In genomic region chr2:55425449-55425848, GRCh38 we compare ENCODE assay signal across 10 cellular contexts. TPM values are rescaled to one million over a fixed set of nuclear protein-coding genes. Genes with fewer than 3 reads are reported as not detected.
DNase-seq lines count a peak whose midpoint lies in the region; TF ChIP-seq lines count a peak whose summit lies in the region.
"Had no signal": no experiment of that assay in that cellular context is flagged by ENCODE, and none has a peak within 500 bp of the region (broad histone marks: within the 10 kb centered on the region; RNA-seq: fewer than 3 reads in every experiment).

No MANE protein-coding gene starts in this region.

- H4K20me1 ChIP-seq in mammary epithelial cell (ENCODE audit: insufficient read depth, low read length) (no peaks in the 10 kb centered on the region), H9 (ENCODE audit: control insufficient read depth, insufficient read depth, insufficient read length) (no peaks in the 10 kb centered on the region)

- H2AK5ac ChIP-seq in mesenchymal stem cell (ENCODE audit: low read length, severe bottlenecking) = no peak overlapping the region
- H2AK5ac ChIP-seq in H9 (ENCODE audit: insufficient read length, low read length) = no peak overlapping the region

- no peaks in the 10 kb centered on the region for H3K9me3 Mint-ChIP-seq in H9
- H3K9me3 Mint-ChIP-seq in activated T-helper 2 cell treated with anti-CD3 and anti-CD28 coated beads, Interferon-gamma antibody, Interleukin-2, Interleukin-4, amounts not matched to agents 10 μg/mL and 5 μg/mL and 100 μg/mL, durations not matched to agents 14 hours and 24 hours and 36 hours = no peaks in the 10 kb centered on the region

- H3K27me3 ChIP-seq in mammary epithelial cell (ENCODE audit: insufficient read depth, low read length) = no peaks in the 10 kb centered on the region
- H3K27me3 ChIP-seq in mesenchymal stem cell (ENCODE audit: control insufficient read depth in 1 of 2, insufficient read depth in 1 of 2, low read length in 2 of 2) = no peaks in the 10 kb centered on the region
- no peaks in the 10 kb centered on the region for H3K27me3 ChIP-seq in H9 (ENCODE audit: insufficient read depth, low read length)

- no peak overlapping the region for H3K4me3 Mint-ChIP-seq in H9
- no peak overlapping the region for H3K4me3 Mint-ChIP-seq in activated T-helper 2 cell treated with anti-CD3 and anti-CD28 coated beads, Interferon-gamma antibody, Interleukin-2, Interleukin-4, amounts not matched to agents 10 μg/mL and 5 μg/mL and 100 μg/mL, durations not matched to agents 14 hours and 24 hours and 36 hours (ENCODE audit: low read depth)

- no peaks in the 10 kb centered on the region for H3K36me3 ChIP-seq in mammary epithelial cell (ENCODE audit: insufficient read depth, low read length)
- no peaks in the 10 kb centered on the region for H3K36me3 ChIP-seq in mesenchymal stem cell (ENCODE audit: control insufficient read depth in 1 of 2, insufficient read depth in 2 of 2, low read depth in 1 of 2, low read length in 2 of 2)

- H4K91ac ChIP-seq in mesenchymal stem cell (ENCODE audit: low read length) (peak overlapping the region; percentile 79), H9 (ENCODE audit: insufficient read length, low read depth, low read length) (no peak overlapping the region)

- H3K27ac Mint-ChIP-seq in H9 = no peak overlapping the region
- H3K27ac Mint-ChIP-seq in activated T-helper 2 cell treated with anti-CD3 and anti-CD28 coated beads, Interferon-gamma antibody, Interleukin-2, Interleukin-4, amounts not matched to agents 10 μg/mL and 5 μg/mL and 100 μg/mL, durations not matched to agents 14 hours and 24 hours and 36 hours = no peak overlapping the region

- CTCF ChIA-PET in mammary epithelial cell (lab: Charles Lee; ENCODE audit: low non-redundant PET) = no interaction called here

- H3K79me2 ChIP-seq in mammary epithelial cell (ENCODE audit: insufficient read depth, low read length) = no peaks in the 10 kb centered on the region
- no peaks in the 10 kb centered on the region for H3K79me2 ChIP-seq in H9 (ENCODE audit: insufficient read depth, low read length)

- peak overlapping the region; percentile 92 for H4K8ac ChIP-seq in mesenchymal stem cell (ENCODE audit: low read length)
- no peak overlapping the region for H4K8ac ChIP-seq in H9 (replicated peaks; ENCODE audit: insufficient read length, low read depth, low read length)

- no TSS peak for BruUV-seq in mammary epithelial cell (replicated peaks; lab: Mats Ljungman, UMichigan)

- H3K4me1 ChIP-seq in mammary epithelial cell (ENCODE audit: insufficient read depth, low read length) (peaks cover 25% of the 10 kb centered on the region), mesenchymal stem cell (ENCODE audit: control insufficient read depth, insufficient read depth, low read depth, low read length) (peaks cover 6% of the 10 kb centered on the region), H9 (ENCODE audit: insufficient read depth, low read length) (no peaks in the 10 kb centered on the region)

- peaks cover 5 to 6% of the 10 kb centered on the region in 2 experiments for H3K4me1 Mint-ChIP-seq in H9
- peaks cover 8% of the 10 kb centered on the region for H3K4me1 Mint-ChIP-seq in activated T-helper 2 cell treated with anti-CD3 and anti-CD28 coated beads, Interferon-gamma antibody, Interleukin-2, Interleukin-4, amounts not matched to agents 10 μg/mL and 5 μg/mL and 100 μg/mL, durations not matched to agents 14 hours and 24 hours and 36 hours (ENCODE audit: low read depth)

- dilution Hi-C loops in mammary epithelial cell (cut with HindIII; ENCODE audit: low sequenced_read_pairs) = no loop called here

- H3K4me2 ChIP-seq in mammary epithelial cell (ENCODE audit: insufficient read depth, low read depth, low read length) = peak overlapping the region; percentile 65
- H3K4me2 ChIP-seq in mesenchymal stem cell (ENCODE audit: low read length, poor library complexity, severe bottlenecking) = peak overlapping the region; percentile 28
- H3K4me2 ChIP-seq in H9 (ENCODE audit: insufficient read depth, insufficient read length, low read length) = no peak overlapping the region

- intact Hi-C loops in mammary epithelial cell (cut with micrococcal nuclease) = no loop called here
- intact Hi-C loops in activated T-helper 2 cell treated with anti-CD3 and anti-CD28 coated beads, Interferon-gamma antibody, Interleukin-2, Interleukin-4, amounts not matched to agents 10 μg/mL and 5 μg/mL and 100 μg/mL, durations not matched to agents 14 hours and 24 hours and 36 hours (cut with micrococcal nuclease) = loop anchor here (10.0 kb wide), 2 partner anchors 521 to 1311 kb away; partner anchors contain the start of gene ACYP2

- H3K9ac ChIP-seq in mammary epithelial cell (ENCODE audit: insufficient read depth, low read length) (no peak overlapping the region), mesenchymal stem cell (ENCODE audit: low read length) (no peak overlapping the region), H9 (ENCODE audit: extremely low read depth, insufficient read length, low read length) (no peak overlapping the region)

- no peak overlapping the region for H3K14ac ChIP-seq in mesenchymal stem cell (ENCODE audit: low read length in 2 of 2)
- H3K14ac ChIP-seq in H9 (ENCODE audit: insufficient read depth, low read length) = no peak overlapping the region

- DNase-seq in CD1c-positive myeloid dendritic cell (ENCODE audit: extremely low spot score) (peak; percentile 75), MV-4-11 (lab: John Stamatoyannopoulos, UW) (peak; percentile 88), mammary epithelial cell (peak; percentile 83), mesenchymal stem cell (peak; percentile 93), H9 (no peak), GM10266 (ENCODE audit: extremely low spot score) (no peak)
- DNase-seq in activated CD4-positive, alpha-beta T cell treated with anti-CD3 and anti-CD28 coated beads for 4 hours = no peak
- no peak for DNase-seq in activated T-helper 2 cell treated with anti-CD3 and anti-CD28 coated beads, Interferon-gamma antibody, Interleukin-2, Interleukin-4, amounts not matched to agents 10 μg/mL and 5 μg/mL and 100 μg/mL, durations not matched to agents 14 hours and 24 hours and 36 hours (ENCODE audit: low spot score)
- DNase-seq: activated gamma-delta T cell treated with Interleukin-2 at 50 U/mL for 16 hours, NCI-H146 had no signal

- TF ChIP-seq CTCF in mammary epithelial cell (conservative IDR thresholded peaks at IDR 0.05 in 1 of 2, IDR thresholded peaks at IDR 0.05 in 1 of 2; ENCODE audit: extremely low read depth in 1 of 2, insufficient read depth in 1 of 2, low read depth in 1 of 2, low read length in 2 of 2) = no peak
- no peak for TF ChIP-seq CTCF in H9 (conservative IDR thresholded peaks at IDR 0.05)
- no peak for TF ChIP-seq CTCF in GM10266 (IDR thresholded peaks at IDR 0.05; ENCODE audit: control insufficient read depth, insufficient read depth, low read depth, missing control alignments)

- no peak overlapping the region for H2BK12ac ChIP-seq in mesenchymal stem cell (ENCODE audit: low read length in 2 of 2)
- no peak overlapping the region for H2BK12ac ChIP-seq in H9 (ENCODE audit: insufficient read length, low read depth, low read length)

- 59% methylated on average over 3 of the region's 3 CpGs for WGBS in mammary epithelial cell (ENCODE audit: low coverage, missing lambda C conversion rate)
- 13% methylated on average over 3 of the region's 3 CpGs for WGBS in mesenchymal stem cell
- no CpG with 5 or more reads among the region's 3 CpGs for WGBS in H9 (ENCODE audit: extremely low coverage, insufficient read length, low lambda C conversion rate)

- no peak overlapping the region for H2BK20ac ChIP-seq in H9 (ENCODE audit: low read depth, low read length, poor library complexity, severe bottlenecking)

- H3K4me3 ChIP-seq in mammary epithelial cell (replicated peaks in 1 of 3; ENCODE audit: insufficient read depth in 1 of 3, low read depth in 2 of 3, low read length in 3 of 3) (no peak overlapping the region), mesenchymal stem cell (ENCODE audit: insufficient read depth in 1 of 2, low read depth in 1 of 2, low read length in 2 of 2) (no peak overlapping the region)

- no peak overlapping the region for H3K4ac ChIP-seq in mesenchymal stem cell (ENCODE audit: low read depth in 1 of 2, low read length in 2 of 2)
- no peak overlapping the region for H3K4ac ChIP-seq in H9 (ENCODE audit: low read depth, low read length)

- no peaks in the 10 kb centered on the region for H3K23me2 ChIP-seq in H9 (ENCODE audit: insufficient read length, low read depth, low read length, poor library complexity, severe bottlenecking)

- peak overlapping the region; percentile 82 to 94 for H3K18ac ChIP-seq in mesenchymal stem cell (ENCODE audit: low read depth in 1 of 2, low read length in 2 of 2)
- H3K18ac ChIP-seq in H9 (ENCODE audit: insufficient read length, low read depth, low read length) = no peak overlapping the region

- H3K79me1 ChIP-seq in mesenchymal stem cell (replicated peaks; ENCODE audit: low read length, poor library complexity, severe bottlenecking) = no peaks in the 10 kb centered on the region
- H3K79me1 ChIP-seq in H9 (ENCODE audit: insufficient read depth, low read depth, low read length, poor library complexity, severe bottlenecking) = no peaks in the 10 kb centered on the region

- H3K9me3 ChIP-seq in mammary epithelial cell (replicated peaks; ENCODE audit: insufficient read depth, low read length) (no peaks in the 10 kb centered on the region), mesenchymal stem cell (ENCODE audit: control insufficient read depth, low read length) (no peaks in the 10 kb centered on the region), H9 (ENCODE audit: control insufficient read depth, low read depth, low read length) (no peaks in the 10 kb centered on the region)

- H3K23ac ChIP-seq in mesenchymal stem cell (ENCODE audit: low read length in 2 of 2) = no peak overlapping the region
- H3K23ac ChIP-seq in H9 (ENCODE audit: insufficient read length, low read depth, low read length) = no peak overlapping the region

- H4K5ac ChIP-seq in H9 (ENCODE audit: insufficient read length, low read depth, low read length) = no peak overlapping the region

- H3K27ac ChIP-seq in mammary epithelial cell (ENCODE audit: insufficient read depth, low read depth, low read length) (peak overlapping the region; percentile 71), mesenchymal stem cell (ENCODE audit: low read length, poor library complexity, severe bottlenecking) (peak overlapping the region; percentile 41), H9 (ENCODE audit: insufficient read length, low read depth, low read length) (no peak overlapping the region)

- H3K36me3 Mint-ChIP-seq in H9 (ENCODE audit: insufficient read depth in 1 of 3, low read depth in 3 of 3) = no peaks in the 10 kb centered on the region; a peak in 1 of 7 replicates
- no peaks in the 10 kb centered on the region for H3K36me3 Mint-ChIP-seq in activated T-helper 2 cell treated with anti-CD3 and anti-CD28 coated beads, Interferon-gamma antibody, Interleukin-2, Interleukin-4, amounts not matched to agents 10 μg/mL and 5 μg/mL and 100 μg/mL, durations not matched to agents 14 hours and 24 hours and 36 hours (ENCODE audit: low read depth)

- H3K56ac ChIP-seq in H9 (ENCODE audit: insufficient read length, low read depth, low read length) = no peak overlapping the region

- in situ Hi-C loops in mammary epithelial cell (cut with MboI; ENCODE audit: low sequenced_read_pairs in 2 of 2) = no loop called here

- H3K27me3 Mint-ChIP-seq in H9 (ENCODE audit: low read depth) = no peaks in the 10 kb centered on the region
- H3K27me3 Mint-ChIP-seq in activated T-helper 2 cell treated with anti-CD3 and anti-CD28 coated beads, Interferon-gamma antibody, Interleukin-2, Interleukin-4, amounts not matched to agents 10 μg/mL and 5 μg/mL and 100 μg/mL, durations not matched to agents 14 hours and 24 hours and 36 hours (ENCODE audit: low read depth) = peaks cover 25% of the 10 kb centered on the region

- no peak overlapping the region for H3T11ph ChIP-seq in H9 (ENCODE audit: low read length)

- H2BK120ac ChIP-seq in mesenchymal stem cell (ENCODE audit: low read depth, low read length) = no peak overlapping the region
- H2BK120ac ChIP-seq in H9 (ENCODE audit: low read depth, low read length, poor library complexity, severe bottlenecking) = no peak overlapping the region

- no peak overlapping the region for H2BK5ac ChIP-seq in mesenchymal stem cell (ENCODE audit: low read depth, low read length, poor library complexity, severe bottlenecking)
- H2BK5ac ChIP-seq in H9 (ENCODE audit: insufficient read length, low read length) = no peak overlapping the region

- H2BK15ac ChIP-seq in mesenchymal stem cell (ENCODE audit: low read depth, poor library complexity, severe bottlenecking) = no peak overlapping the region
- H2BK15ac ChIP-seq in H9 (ENCODE audit: low read depth, low read length) = no peak overlapping the region

- H2AFZ ChIP-seq in mammary epithelial cell (ENCODE audit: low read depth, low read length) (peak overlapping the region; percentile 55), mesenchymal stem cell (ENCODE audit: low read depth, low read length) (peak overlapping the region; percentile 67), H9 (ENCODE audit: low read length) (no peak overlapping the region)

RNA-seq across cellular contexts. Expression of gene CCDC88A, which starts 5.8 kb away (rescaled TPM):
- 10 to 100 TPM; 43.7 to 62.1 TPM for total RNA-seq in mammary epithelial cell
- polyA plus RNA-seq in mammary epithelial cell = 23.3 TPM
- polyA minus RNA-seq in mammary epithelial cell = 47.9 TPM
- polyA plus RNA-seq in mesenchymal stem cell (2013, experiment 1 of 2) = 47.3 TPM
- polyA plus RNA-seq in mesenchymal stem cell (2013, experiment 2 of 2) = 43.5 TPM
- total RNA-seq in H9 (2021) = 87.5 and 91.8 TPM in 2 replicates
- 19.0 and 19.8 TPM in 2 replicates for total RNA-seq in activated T-helper 2 cell treated with anti-CD3 and anti-CD28 coated beads, Interferon-gamma antibody, Interleukin-2, Interleukin-4, amounts not matched to agents 10 μg/mL and 5 μg/mL and 100 μg/mL, durations not matched to agents 14 hours and 24 hours and 36 hours

Comparison
In these comparisons a context has a peak if more than half of its experiments do, and no peak if none do; other contexts are left out.
1. DNase-seq: peak in CD1c-positive myeloid dendritic cell (single experiment), MV-4-11 (single experiment), mammary epithelial cell (single experiment) and mesenchymal stem cell (single experiment); none in H9 (single experiment), activated CD4-positive, alpha-beta T cell treated with anti-CD3 and anti-CD28 coated beads for 4 hours (0 of 2), GM10266 (single experiment) and activated T-helper 2 cell treated with anti-CD3 and anti-CD28 coated beads, Interferon-gamma antibody, Interleukin-2, Interleukin-4, amounts not matched to agents 10 μg/mL and 5 μg/mL and 100 μg/mL, durations not matched to agents 14 hours and 24 hours and 36 hours (single experiment).